In the genomic region with DNA sequence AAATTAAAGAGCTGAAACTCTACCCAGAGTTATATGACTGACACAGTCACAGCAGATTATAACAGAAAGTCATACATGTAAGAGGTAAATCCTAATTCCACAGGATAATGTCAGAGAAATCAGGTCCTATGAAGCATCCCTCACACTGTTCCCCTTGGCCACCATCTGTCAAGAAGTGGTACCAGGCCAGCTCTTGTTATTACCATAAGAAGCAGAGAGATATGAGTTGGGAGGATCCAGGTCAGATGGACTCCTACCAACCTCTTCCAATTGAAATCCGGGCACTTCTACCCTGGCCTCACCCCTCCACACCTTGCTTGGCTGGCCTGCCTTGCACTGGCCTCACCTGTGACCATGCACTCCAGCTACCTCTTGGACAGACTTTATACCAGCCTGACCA, we compare ENCODE assay signal across 33 cellular contexts.
"Had no signal": no experiment of that assay in that cellular context is flagged by ENCODE, and none has a peak within 500 bp of the region (broad histone marks: within the 10 kb centered on the region; RNA-seq: fewer than 3 reads in every experiment).

No MANE protein-coding gene starts in this region.

- DNase-seq: activated B cell treated with CpG ODN at 0.5 μM for 24 hours; activated CD4-positive, alpha-beta memory T cell treated with anti-CD3 and anti-CD28 coated beads, Interleukin-2, amount 10 ng/mL, durations not matched to agents 7 days and 5 days; activated CD4-positive, alpha-beta T cell treated with anti-CD3 and anti-CD28 coated beads for 1 hour; activated CD4-positive, alpha-beta T cell treated with anti-CD3 and anti-CD28 coated beads for 48 hours; activated CD8-positive, alpha-beta memory T cell treated with anti-CD3 and anti-CD28 coated beads for 24 hours; activated CD8-positive, alpha-beta memory T cell treated with anti-CD3 and anti-CD28 coated beads, Interleukin-2, amount 10 ng/mL, durations not matched to agents 7 days and 5 days; activated CD8-positive, alpha-beta memory T cell treated with anti-CD3 and anti-CD28 coated beads, Interleukin-2, amount 50 U/mL, for 48 hours; activated effector memory CD4-positive, alpha-beta T cell treated with Interleukin-2 at 50 U/mL for 16 hours; activated naive CD4-positive, alpha-beta T cell; activated naive CD4-positive, alpha-beta T cell treated with anti-CD3 and anti-CD28 coated beads, Interleukin-2, amount 50 U/mL, for 16 hours; activated naive CD8-positive, alpha-beta T cell treated with anti-CD3 and anti-CD28 coated beads for 36 hours; activated T-cell treated with anti-CD3 and anti-CD28 coated beads, Interleukin-2, amount 50 U/mL, for 48 hours; amniotic stem cell; NCI-H1092 treated with DMSO at 0.1 percent for 48 hours; NCI-H1417; NCI-H146; NCI-H187; NCI-H2029 treated with DMSO at 0.1 percent for 48 hours; NCI-H2107; NCI-H2171; NCI-H510A treated with DMSO at 0.1 percent for 48 hours; NCI-H526 treated with DMSO at 0.1 percent for 48 hours; NCI-H774; Peyer's patch; RPMI8226; SW 1271; T-helper 1 cell; T-helper 2 cell; T-helper 9 cell had no signal

- H3K27ac Mint-ChIP-seq: activated B cell treated with CpG ODN at 0.5 μM for 24 hours; activated CD4-positive, alpha-beta memory T cell treated with anti-CD3 and anti-CD28 coated beads, Interleukin-2, amount 10 ng/mL, durations not matched to agents 7 days and 5 days; activated CD8-positive, alpha-beta memory T cell treated with anti-CD3 and anti-CD28 coated beads, Interleukin-2, amount 10 ng/mL, durations not matched to agents 7 days and 5 days; activated naive CD8-positive, alpha-beta T cell treated with anti-CD3 and anti-CD28 coated beads for 36 hours had no signal

- H3K9me3 ChIP-seq: Peyer's patch had no signal

- ATAC-seq: activated CD8-positive, alpha-beta memory T cell treated with anti-CD3 and anti-CD28 coated beads, Interleukin-2, amount 10 ng/mL, durations not matched to agents 7 days and 5 days; K562 had no signal

- H3K4me1 ChIP-seq: Peyer's patch had no signal

- H3K36me3 Mint-ChIP-seq: activated CD8-positive, alpha-beta memory T cell treated with anti-CD3 and anti-CD28 coated beads, Interleukin-2, amount 10 ng/mL, durations not matched to agents 7 days and 5 days had no signal

- H3K27me3 ChIP-seq: cardiac muscle cell, Peyer's patch had no signal

- H3K4me1 Mint-ChIP-seq: activated B cell treated with CpG ODN at 0.5 μM for 24 hours; activated CD4-positive, alpha-beta memory T cell treated with anti-CD3 and anti-CD28 coated beads, Interleukin-2, amount 10 ng/mL, durations not matched to agents 7 days and 5 days; activated CD8-positive, alpha-beta memory T cell treated with anti-CD3 and anti-CD28 coated beads, Interleukin-2, amount 10 ng/mL, durations not matched to agents 7 days and 5 days; central memory CD8-positive, alpha-beta T cell had no signal

- H3K4me3 ChIP-seq: cardiac muscle cell, K562, Peyer's patch had no signal

- H3K36me3 ChIP-seq: cardiac muscle cell, Peyer's patch had no signal

- H3K27ac ChIP-seq: cardiac muscle cell, Peyer's patch, VCaP had no signal

- H3K4me3 Mint-ChIP-seq: activated B cell treated with CpG ODN at 0.5 μM for 24 hours; activated CD4-positive, alpha-beta memory T cell treated with anti-CD3 and anti-CD28 coated beads, Interleukin-2, amount 10 ng/mL, durations not matched to agents 7 days and 5 days; activated CD8-positive, alpha-beta memory T cell treated with anti-CD3 and anti-CD28 coated beads, Interleukin-2, amount 10 ng/mL, durations not matched to agents 7 days and 5 days; activated naive CD8-positive, alpha-beta T cell treated with anti-CD3 and anti-CD28 coated beads for 36 hours; central memory CD8-positive, alpha-beta T cell had no signal
